In the genomic region with DNA sequence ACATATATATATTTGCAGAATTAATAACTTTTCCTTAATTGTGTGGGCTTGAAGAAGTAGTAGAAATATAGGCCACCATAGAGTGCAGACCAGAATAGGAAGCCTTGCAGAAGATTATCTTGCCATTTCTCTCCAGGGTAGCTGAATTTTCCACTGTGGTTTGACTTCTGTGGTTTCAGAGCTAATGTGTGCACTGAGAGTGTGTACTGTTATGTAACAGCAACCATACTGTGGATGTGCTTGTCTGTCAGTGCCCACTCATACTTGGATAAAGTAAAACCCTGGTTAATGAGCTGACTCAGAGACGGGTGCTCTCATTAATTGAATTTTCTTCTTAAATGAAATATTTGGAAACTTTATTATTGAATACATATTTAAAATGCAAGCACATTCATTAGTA, we compare ENCODE assay signal across 9 cellular contexts. TPM values are rescaled to one million over a fixed set of nuclear protein-coding genes. Genes with fewer than 3 reads are reported as not detected.
DNase-seq lines count a peak whose midpoint lies in the region; ATAC-seq, FAIRE-seq and TF ChIP-seq lines count a peak whose summit lies in the region.
"Had no signal": no experiment of that assay in that cellular context is flagged by ENCODE, and none has a peak within 500 bp of the region (broad histone marks: within the 10 kb centered on the region; RNA-seq: fewer than 3 reads in every experiment).

No MANE protein-coding gene starts in this region.

- WGBS in GM12878 (ENCODE audit: insufficient coverage, insufficient replicate concordance, low lambda C conversion rate, missing lambda C conversion rate), result 36% methylated on average over 1 of the region's 1 CpG
- WGBS in esophagus muscularis mucosa, result 85% methylated on average over 1 of the region's 1 CpG
- WGBS in spleen, 5 donors, result 17 to 59% (median 45%) methylated on average over 1 of the region's 1 CpG

- no peak overlapping the region for H3K4me3 ChIP-seq in GM12878
- H3K4me3 ChIP-seq in esophagus muscularis mucosa, result no peak overlapping the region
- no peak overlapping the region for H3K4me3 ChIP-seq in spleen
- H3K4me3 ChIP-seq: right lobe of liver had no signal

- no peak for TF ChIP-seq CTCF in GM12878 (IDR thresholded peaks at IDR 0.05 in 2 of 3, conservative IDR thresholded peaks at IDR 0.05 in 1 of 3; ENCODE audit: control insufficient read depth in 2 of 3, extremely low read depth in 1 of 3, insufficient read depth in 1 of 3, low read depth in 3 of 3, low read length in 3 of 3)
- no peak for TF ChIP-seq CTCF in esophagus muscularis mucosa (IDR thresholded peaks at IDR 0.05)
- TF ChIP-seq CTCF in spleen (IDR thresholded peaks at IDR 0.05 in 8 of 11, conservative IDR thresholded peaks at IDR 0.05 in 3 of 11), result no peak

- H3K36me3 ChIP-seq in GM12878 (ENCODE audit: control insufficient read depth in 2 of 2, insufficient read depth in 2 of 2, low read length in 1 of 2) (no peaks in the 10 kb centered on the region), esophagus muscularis mucosa (no peaks in the 10 kb centered on the region), spleen (no peaks in the 10 kb centered on the region)
- H3K36me3 ChIP-seq: right lobe of liver had no signal

- BruUV-seq in GM12878 (replicated peaks; lab: Mats Ljungman, UMichigan), result no TSS peak

- no peak for TF ChIP-seq POLR2A in GM12878 (IDR thresholded peaks at IDR 0.05; ENCODE audit: low read depth, low read length)
- no peak for TF ChIP-seq POLR2A in esophagus muscularis mucosa (IDR thresholded peaks at IDR 0.05; ENCODE audit: low read depth)
- TF ChIP-seq POLR2A in spleen (IDR thresholded peaks at IDR 0.05), result no peak

- H3K27ac ChIP-seq in GM12878 (ENCODE audit: control insufficient read depth, insufficient read depth), result no peak overlapping the region
- no peak overlapping the region for H3K27ac ChIP-seq in esophagus muscularis mucosa (replicated peaks in 1 of 4)
- H3K27ac ChIP-seq in spleen, result no peak overlapping the region
- H3K27ac ChIP-seq: right lobe of liver had no signal

- H3K9me3 ChIP-seq in GM12878 (replicated peaks; ENCODE audit: control insufficient read depth, insufficient read depth, low read length) (no peaks in the 10 kb centered on the region), esophagus muscularis mucosa (no peaks in the 10 kb centered on the region), spleen (no peaks in the 10 kb centered on the region)
- H3K9me3 ChIP-seq: right lobe of liver had no signal

- H3K4me1 ChIP-seq in GM12878 (ENCODE audit: control insufficient read depth, insufficient read depth, low read length) (peaks cover 9% of the 10 kb centered on the region; the same call in 1 of the 2 replicates), esophagus muscularis mucosa (no peaks in the 10 kb centered on the region), spleen (peaks cover 0 to 39% (median 15%) of the 10 kb centered on the region in 6 donors)
- H3K4me1 ChIP-seq: right lobe of liver had no signal

- TF ChIP-seq EP300 in GM12878 (IDR thresholded peaks at IDR 0.05; ENCODE audit: borderline replicate concordance in 1 of 2, control insufficient read depth in 1 of 2, low read depth in 2 of 2, low read length in 2 of 2) (peak in 1 of 2 experiments; percentile 75; a peak in 2 of 4 replicates), esophagus muscularis mucosa (IDR thresholded peaks at IDR 0.05) (no peak)

- no peak overlapping the region for H3K4me2 ChIP-seq in GM12878 (ENCODE audit: control insufficient read depth, insufficient read depth)

- H3K9ac ChIP-seq in GM12878 (ENCODE audit: control insufficient read depth, insufficient read depth, low read length), result no peak overlapping the region

- intact Hi-C loops in GM12878 (cut with micrococcal nuclease; ENCODE audit: unreplicated experiment) (no loop called here), esophagus muscularis mucosa (cut with DNase I) (no loop called here), spleen (cut with DNase I; ENCODE audit: low total_unique reads) (no loop called here)

- H3K79me2 ChIP-seq in GM12878 (ENCODE audit: control insufficient read depth, insufficient read depth, low read length), result no peaks in the 10 kb centered on the region

- ATAC-seq in GM19467 (IDR thresholded peaks at IDR 0.05; ENCODE audit: unreplicated experiment), result peak; percentile 86
- ATAC-seq in HG03521 (IDR thresholded peaks at IDR 0.05; ENCODE audit: unreplicated experiment), result peak; percentile 80
- ATAC-seq in GM12878, result peak; percentile 99

- SMC1A ChIA-PET in GM12878 (lab: Charles Lee; ENCODE audit: uncharacterized antibody, unreplicated experiment), result interaction anchor here (0.8 to 2.4 kb wide), 18 partner anchors 9 to 85 kb away, joined by 3 to 38 read pairs (median 4); a partner anchor contains a TSS

- CTCF ChIA-PET in GM12878 (lab: Yijun Ruan, JAX), result interaction anchor here (0.5 to 1.6 kb wide), 13 partner anchors 8 to 87 kb away, joined by 3 to 9 read pairs (median 3); a partner anchor contains a TSS

- FAIRE-seq in GM12878 (lab: Jason Lieb, UNC), result no peak

- DNase-seq in CMK (ENCODE audit: low read depth), result peak; percentile 8
- peak; percentile 76 for DNase-seq in GM12878 (ENCODE audit: low read depth, low spot score)
- no peak for DNase-seq in esophagus muscularis mucosa (ENCODE audit: extremely low spot score)
- no peak for DNase-seq in DMS79 (lab: John Stamatoyannopoulos, UW)
- DNase-seq in spleen, result no peak
- DNase-seq in C1 segment of cervical spinal cord (lab: John Stamatoyannopoulos, UW), result no peak
- DNase-seq: right lobe of liver had no signal

- H2AFZ ChIP-seq in GM12878 (ENCODE audit: control insufficient read depth, low read depth, low read length), result no peak overlapping the region

- no peaks in the 10 kb centered on the region for H4K20me1 ChIP-seq in GM12878 (ENCODE audit: control insufficient read depth, insufficient read depth)

- RAD21 ChIA-PET in GM12878 (lab: Charles Lee; ENCODE audit: unreplicated experiment), result interaction anchor here (0.7 to 2.0 kb wide), 14 partner anchors 9 to 85 kb away, joined by 3 to 27 read pairs (median 5); a partner anchor contains a TSS

- in situ Hi-C loops in GM12878 (cut with MboI), result no loop called here

- no peak for TF ChIP-seq RAD21 in GM12878 (IDR thresholded peaks at IDR 0.05; ENCODE audit: insufficient read depth, low read depth, low read length)

- POLR2A ChIA-PET in GM12878 (lab: Charles Lee), result interaction anchor here (0.8 to 1.8 kb wide), 8 partner anchors 9 to 58 kb away, joined by 3 to 10 read pairs (median 6); no protein-coding TSS in a partner anchor

- H3K27me3 ChIP-seq in GM12878 (replicated peaks in 1 of 2; ENCODE audit: control insufficient read depth in 2 of 2, insufficient read depth in 2 of 2, low read length in 1 of 2) (no peaks in the 10 kb centered on the region), esophagus muscularis mucosa (no peaks in the 10 kb centered on the region), spleen (replicated peaks in 1 of 7) (no peaks in the 10 kb centered on the region)
- H3K27me3 ChIP-seq: right lobe of liver had no signal

TF ChIP-seq in GM12878, 131 proteins besides CTCF, POLR2A, EP300 and RAD21 (continues in another document):
- TF ChIP-seq, protein P1, sequence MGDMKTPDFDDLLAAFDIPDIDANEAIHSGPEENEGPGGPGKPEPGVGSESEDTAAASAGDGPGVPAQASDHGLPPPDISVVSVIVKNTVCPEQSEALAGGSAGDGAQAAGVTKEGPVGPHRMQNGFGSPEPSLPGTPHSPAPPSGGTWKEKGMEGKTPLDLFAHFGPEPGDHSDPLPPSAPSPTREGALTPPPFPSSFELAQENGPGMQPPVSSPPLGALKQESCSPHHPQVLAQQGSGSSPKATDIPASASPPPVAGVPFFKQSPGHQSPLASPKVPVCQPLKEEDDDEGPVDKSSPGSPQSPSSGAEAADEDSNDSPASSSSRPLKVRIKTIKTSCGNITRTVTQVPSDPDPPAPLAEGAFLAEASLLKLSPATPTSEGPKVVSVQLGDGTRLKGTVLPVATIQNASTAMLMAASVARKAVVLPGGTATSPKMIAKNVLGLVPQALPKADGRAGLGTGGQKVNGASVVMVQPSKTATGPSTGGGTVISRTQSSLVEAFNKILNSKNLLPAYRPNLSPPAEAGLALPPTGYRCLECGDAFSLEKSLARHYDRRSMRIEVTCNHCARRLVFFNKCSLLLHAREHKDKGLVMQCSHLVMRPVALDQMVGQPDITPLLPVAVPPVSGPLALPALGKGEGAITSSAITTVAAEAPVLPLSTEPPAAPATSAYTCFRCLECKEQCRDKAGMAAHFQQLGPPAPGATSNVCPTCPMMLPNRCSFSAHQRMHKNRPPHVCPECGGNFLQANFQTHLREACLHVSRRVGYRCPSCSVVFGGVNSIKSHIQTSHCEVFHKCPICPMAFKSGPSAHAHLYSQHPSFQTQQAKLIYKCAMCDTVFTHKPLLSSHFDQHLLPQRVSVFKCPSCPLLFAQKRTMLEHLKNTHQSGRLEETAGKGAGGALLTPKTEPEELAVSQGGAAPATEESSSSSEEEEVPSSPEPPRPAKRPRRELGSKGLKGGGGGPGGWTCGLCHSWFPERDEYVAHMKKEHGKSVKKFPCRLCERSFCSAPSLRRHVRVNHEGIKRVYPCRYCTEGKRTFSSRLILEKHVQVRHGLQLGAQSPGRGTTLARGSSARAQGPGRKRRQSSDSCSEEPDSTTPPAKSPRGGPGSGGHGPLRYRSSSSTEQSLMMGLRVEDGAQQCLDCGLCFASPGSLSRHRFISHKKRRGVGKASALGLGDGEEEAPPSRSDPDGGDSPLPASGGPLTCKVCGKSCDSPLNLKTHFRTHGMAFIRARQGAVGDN (IDR thresholded peaks at IDR 0.05), result no peak
- no peak for TF ChIP-seq SIX5 (IDR thresholded peaks at IDR 0.05; ENCODE audit: low read depth, low read length, severe bottlenecking)
- peak; percentile 78 for TF ChIP-seq BCL11A (IDR thresholded peaks at IDR 0.05; ENCODE audit: low read depth, low read length)

RNA-seq across cellular contexts. Expression of a gene that starts 57.2 kb away (rescaled TPM):
- 100 and 101 TPM in 2 replicates for total RNA-seq in GM12878 (2013; cell fraction: nucleolus; rRNA removed)
- total RNA-seq in GM12878 (2014; rRNA removed), result 16.3 and 23.1 TPM in 2 replicates
- 23.4 and 25.4 TPM in 2 replicates for total RNA-seq in GM12878 (2014; rRNA removed; fragmentation: Illumina TruSeq; extraction: Trizol)
- 16.5 and 19.5 TPM in 2 replicates for total RNA-seq in GM12878 (2021)
- 7.2 TPM for polyA plus RNA-seq in GM12878 (2011; ENCODE audit: low read depth)
- 49.9 and 77.7 TPM in 2 replicates for polyA plus RNA-seq in GM12878 (2011; rRNA removed)
- 14.3 and 14.7 TPM in 2 replicates for polyA plus RNA-seq in GM12878 (2011; cell fraction: cytosol; rRNA removed)
- polyA plus RNA-seq in GM12878 (2011; cell fraction: nucleus; rRNA removed), result 65.4 and 73.5 TPM in 2 replicates
- polyA plus RNA-seq in GM12878 (2012), result 12.1 and 15.9 TPM in 2 replicates
- polyA plus RNA-seq in GM12878 (2014; fragmentation: Illumina TruSeq; extraction: Trizol), result 27.3 and 33.7 TPM in 2 replicates
- 10 to 100 TPM in 1 of 2 experiments, 1 to 10 TPM in 1; 7.7 to 11.4 TPM for polyA plus RNA-seq in GM12878 (2014; fragmentation: Nextera tagmentation; extraction: Ambion mirVana)
- polyA plus RNA-seq in GM12878 (2014; rRNA removed), result 23.8 and 23.9 TPM in 2 replicates
- polyA plus RNA-seq in GM12878 (2016; fragmentation: Nextera tagmentation; extraction: Ambion mirVana), result 10 to 100 TPM; 41.8 to 44.2 TPM
- polyA minus RNA-seq in GM12878 (2011; rRNA and poly(A)+ RNA removed), result 22.0 and 27.0 TPM in 2 replicates
- polyA minus RNA-seq in GM12878 (2011; cell fraction: cytosol; rRNA and poly(A)+ RNA removed), result 10.0 and 11.5 TPM in 2 replicates
- polyA minus RNA-seq in GM12878 (2011; cell fraction: nucleus; rRNA and poly(A)+ RNA removed), result 25.6 and 30.8 TPM in 2 replicates
- 10 to 100 TPM in 1 of 4 donors, 1 to 10 TPM in 3; 6.6 to 18.0 (median 8.3) TPM for total RNA-seq in esophagus muscularis mucosa
- total RNA-seq in spleen, result 10 to 100 TPM; 13.1 to 21.8 (median 17.7) TPM
- polyA plus RNA-seq in spleen, result 10 to 100 TPM in 1 of 3 donors, 1 to 10 TPM in 2; 9.0 to 10.6 (median 9.0) TPM

Comparison
In these comparisons a context has a peak if more than half of its experiments do, and no peak if none do; other contexts are left out.
1. DNase-seq: peak in CMK (single experiment) and GM12878 (single experiment); none in esophagus muscularis mucosa (single experiment), DMS79 (single experiment), spleen (single experiment) and C1 segment of cervical spinal cord (0 of 14).
2. Peak in every context shown above with its lines, with median percentiles within 50 percentile points of each other: ATAC-seq.